In genomic region chr12:124927325-124928094, GRCh38 we compare ENCODE assay signal across 7 cellular contexts. TPM values are rescaled to one million over a fixed set of nuclear protein-coding genes. Genes with fewer than 3 reads are reported as not detected.
DNase-seq lines count a peak whose midpoint lies in the region; ATAC-seq lines count a peak whose summit lies in the region.

No MANE protein-coding gene starts in this region.

- peak; percentile 96 for DNase-seq in activated CD4-positive, alpha-beta T cell treated with anti-CD3 and anti-CD28 coated beads for 36 hours
- peak; percentile 90 for DNase-seq in dermis blood vessel endothelial cell
- DNase-seq in lung microvascular endothelial cell (ENCODE audit: low read depth in 2 of 2): peak; percentile 90 to 94
- DNase-seq in stimulated activated CD8-positive, alpha-beta memory T cell treated with anti-CD3 and anti-CD28 coated beads, Interleukin-12 subunit alpha, Interleukin-12 subunit beta, amount 100 ng/mL, for 24 hours (ENCODE audit: extremely low read depth): peak; percentile 62
- DNase-seq in Kasumi-1 (lab: John Stamatoyannopoulos, UW): no peak

- CTCF ChIA-PET in activated CD4-positive, alpha-beta T cell treated with anti-CD3 and anti-CD28 coated beads for 36 hours (lab: Charles Lee): interaction anchor here (1.0 to 3.9 kb wide), 7 partner anchors 8 to 68 kb away, joined by 3 to 65 read pairs (median 4); no protein-coding TSS in a partner anchor

- peaks cover 1% of the 10 kb centered on the region for H3K9me3 Mint-ChIP-seq in activated CD4-positive, alpha-beta T cell treated with anti-CD3 and anti-CD28 coated beads for 36 hours (ENCODE audit: low read depth)

- peak overlapping the region; percentile 97 for H3K27ac Mint-ChIP-seq in activated CD4-positive, alpha-beta T cell treated with anti-CD3 and anti-CD28 coated beads for 36 hours

- ATAC-seq in GM19035 (IDR thresholded peaks at IDR 0.05; ENCODE audit: unreplicated experiment) (peak; percentile 77), HG03378 (IDR thresholded peaks at IDR 0.05; ENCODE audit: unreplicated experiment) (peak; percentile 63)
- peak; percentile 81 for ATAC-seq in activated CD4-positive, alpha-beta T cell treated with anti-CD3 and anti-CD28 coated beads for 36 hours

- peak overlapping the region; percentile 98 for H3K4me3 Mint-ChIP-seq in activated CD4-positive, alpha-beta T cell treated with anti-CD3 and anti-CD28 coated beads for 36 hours

- H3K4me1 Mint-ChIP-seq in activated CD4-positive, alpha-beta T cell treated with anti-CD3 and anti-CD28 coated beads for 36 hours: peaks cover 33% of the 10 kb centered on the region

- intact Hi-C loops in activated CD4-positive, alpha-beta T cell treated with anti-CD3 and anti-CD28 coated beads for 36 hours (cut with DNase I, micrococcal nuclease): loop anchor here (1.0 kb wide), 2 partner anchors 12 to 13 kb away; partner anchors contain the start of gene UBC (in 1 of the 2)

- H3K27me3 Mint-ChIP-seq in activated CD4-positive, alpha-beta T cell treated with anti-CD3 and anti-CD28 coated beads for 36 hours: peaks cover 2% of the 10 kb centered on the region

- POLR2A ChIA-PET in activated CD4-positive, alpha-beta T cell treated with anti-CD3 and anti-CD28 coated beads for 36 hours (lab: Charles Lee): interaction anchor here (0.7 to 2.5 kb wide), 8 partner anchors 8 to 100 kb away, joined by 3 to 9 read pairs (median 4); partner anchors contain the start of gene UBC

- H3K36me3 Mint-ChIP-seq in activated CD4-positive, alpha-beta T cell treated with anti-CD3 and anti-CD28 coated beads for 36 hours (ENCODE audit: low read depth): peaks cover 11% of the 10 kb centered on the region

RNA-seq across cellular contexts. Expression of gene UBC, which starts 13.1 kb away (rescaled TPM):
- total RNA-seq in activated CD4-positive, alpha-beta T cell treated with anti-CD3 and anti-CD28 coated beads for 36 hours: 100 to 1,000 TPM; 809 to 936 TPM
- total RNA-seq in dermis blood vessel endothelial cell (1,840 and 2,354 TPM in 2 replicates), lung microvascular endothelial cell (1,081 and 1,595 TPM in 2 replicates)

Comparison
In these comparisons a context has a peak if more than half of its experiments do, and no peak if none do; other contexts are left out.
1. DNase-seq: peak in activated CD4-positive, alpha-beta T cell treated with anti-CD3 and anti-CD28 coated beads for 36 hours (single experiment), dermis blood vessel endothelial cell (single experiment), lung microvascular endothelial cell (2 of 2) and stimulated activated CD8-positive, alpha-beta memory T cell treated with anti-CD3 and anti-CD28 coated beads, Interleukin-12 subunit alpha, Interleukin-12 subunit beta, amount 100 ng/mL, for 24 hours (single experiment); none in Kasumi-1 (0 of 2).
2. Peak in every context shown above with its lines, with median percentiles within 50 percentile points of each other: ATAC-seq.